In genomic region chr3:106231086-106231485, GRCh38 we compare ENCODE assay signal across 24 cellular contexts.
DNase-seq lines count a peak whose midpoint lies in the region; ATAC-seq and TF ChIP-seq lines count a peak whose summit lies in the region.
"Had no signal": no experiment of that assay in that cellular context is flagged by ENCODE, and none has a peak within 500 bp of the region (broad histone marks: within the 10 kb centered on the region; RNA-seq: fewer than 3 reads in every experiment).

No MANE protein-coding gene starts in this region.

- H3K27ac ChIP-seq in CD8-positive, alpha-beta memory T cell (ENCODE audit: low read depth, low read length) = no peak overlapping the region
- H3K27ac ChIP-seq in naive thymus-derived CD4-positive, alpha-beta T cell (ENCODE audit: low read depth, low read length) = no peak overlapping the region
- H3K27ac ChIP-seq: HL-60, KMS-11, psoas muscle, stomach, thyroid gland had no signal

- TF ChIP-seq CTCF in Calu3 (IDR thresholded peaks at IDR 0.05; ENCODE audit: unreplicated experiment) = no peak

- peaks cover 46% of the 10 kb centered on the region for H3K4me1 Mint-ChIP-seq in activated CD4-positive, alpha-beta T cell treated with anti-CD3 and anti-CD28 coated beads for 36 hours
- peaks cover 30 to 39% (median 38%) of the 10 kb centered on the region in 3 donors for H3K4me1 Mint-ChIP-seq in CD8-positive, alpha-beta memory T cell
- peaks cover 57% of the 10 kb centered on the region for H3K4me1 Mint-ChIP-seq in activated T-helper 1 cell treated with anti-CD3 and anti-CD28 coated beads, Interleukin-12 subunit alpha, Interleukin-12 subunit beta, Interleukin-2, Interleukin-4 antibody, amounts not matched to agents 30 ng/mL and 10 ng/mL and 1 ng/mL, durations not matched to agents 14 hours and 24 hours and 36 hours (ENCODE audit: low read depth)
- H3K4me1 Mint-ChIP-seq in naive thymus-derived CD4-positive, alpha-beta T cell = peaks cover 10 to 47% (median 37%) of the 10 kb centered on the region in 7 donors
- no peaks in the 10 kb centered on the region for H3K4me1 Mint-ChIP-seq in Calu3 (ENCODE audit: low read depth, unreplicated experiment)

- no peak overlapping the region for H3K4me3 ChIP-seq in CD8-positive, alpha-beta memory T cell (ENCODE audit: low read length)
- H3K4me3 ChIP-seq in naive thymus-derived CD4-positive, alpha-beta T cell (ENCODE audit: low read length) = no peak overlapping the region
- no peak overlapping the region for H3K4me3 ChIP-seq in HAP-1
- H3K4me3 ChIP-seq: psoas muscle, stomach, thyroid gland had no signal

- no TSS peak for BruUV-seq in Calu3 (replicated peaks; lab: Mats Ljungman, UMichigan)

- peaks cover 13% of the 10 kb centered on the region for H3K4me1 ChIP-seq in CD8-positive, alpha-beta memory T cell (ENCODE audit: insufficient read depth, low read length)
- peaks cover 4 to 8% of the 10 kb centered on the region in 2 donors for H3K4me1 ChIP-seq in naive thymus-derived CD4-positive, alpha-beta T cell (ENCODE audit: control insufficient read depth in 2 of 2, insufficient read depth in 2 of 2, low read length in 2 of 2)
- no peaks in the 10 kb centered on the region for H3K4me1 ChIP-seq in HAP-1
- H3K4me1 ChIP-seq: psoas muscle, stomach, thyroid gland had no signal

- H3K27me3 Mint-ChIP-seq in activated CD4-positive, alpha-beta T cell treated with anti-CD3 and anti-CD28 coated beads for 36 hours = no peaks in the 10 kb centered on the region
- peaks cover 0 to 2% of the 10 kb centered on the region in 2 donors for H3K27me3 Mint-ChIP-seq in CD8-positive, alpha-beta memory T cell
- no peaks in the 10 kb centered on the region for H3K27me3 Mint-ChIP-seq in activated T-helper 1 cell treated with anti-CD3 and anti-CD28 coated beads, Interleukin-12 subunit alpha, Interleukin-12 subunit beta, Interleukin-2, Interleukin-4 antibody, amounts not matched to agents 30 ng/mL and 10 ng/mL and 1 ng/mL, durations not matched to agents 14 hours and 24 hours and 36 hours (ENCODE audit: insufficient read depth)
- no peaks in the 10 kb centered on the region for H3K27me3 Mint-ChIP-seq in naive thymus-derived CD4-positive, alpha-beta T cell
- no peaks in the 10 kb centered on the region for H3K27me3 Mint-ChIP-seq in Calu3 (ENCODE audit: unreplicated experiment)

- H3K36me3 Mint-ChIP-seq in activated CD4-positive, alpha-beta T cell treated with anti-CD3 and anti-CD28 coated beads for 36 hours (ENCODE audit: low read depth) = peaks cover 31% of the 10 kb centered on the region
- peaks cover 0 to 41% (median 4%) of the 10 kb centered on the region in 3 donors for H3K36me3 Mint-ChIP-seq in CD8-positive, alpha-beta memory T cell
- H3K36me3 Mint-ChIP-seq in activated T-helper 1 cell treated with anti-CD3 and anti-CD28 coated beads, Interleukin-12 subunit alpha, Interleukin-12 subunit beta, Interleukin-2, Interleukin-4 antibody, amounts not matched to agents 30 ng/mL and 10 ng/mL and 1 ng/mL, durations not matched to agents 14 hours and 24 hours and 36 hours (ENCODE audit: low read depth) = peaks cover 46% of the 10 kb centered on the region
- peaks cover 0 to 57% (median 0%) of the 10 kb centered on the region in 5 donors for H3K36me3 Mint-ChIP-seq in naive thymus-derived CD4-positive, alpha-beta T cell
- H3K36me3 Mint-ChIP-seq in Calu3 (ENCODE audit: insufficient read depth, unreplicated experiment) = no peaks in the 10 kb centered on the region

- H3K36me3 ChIP-seq in CD8-positive, alpha-beta memory T cell (ENCODE audit: insufficient read depth, low read length) = no peaks in the 10 kb centered on the region
- no peaks in the 10 kb centered on the region for H3K36me3 ChIP-seq in naive thymus-derived CD4-positive, alpha-beta T cell (ENCODE audit: control insufficient read depth in 2 of 3, insufficient read depth in 3 of 3, low read length in 3 of 3)
- no peaks in the 10 kb centered on the region for H3K36me3 ChIP-seq in HAP-1 (replicated peaks)
- H3K36me3 ChIP-seq: stomach, thyroid gland had no signal

- H3K4me3 Mint-ChIP-seq in activated CD4-positive, alpha-beta T cell treated with anti-CD3 and anti-CD28 coated beads for 36 hours = peak overlapping the region; percentile 32
- peak overlapping the region in 5 of 7 donors; percentile 46 to 64 (median 62) for H3K4me3 Mint-ChIP-seq in CD8-positive, alpha-beta memory T cell
- H3K4me3 Mint-ChIP-seq in activated T-helper 1 cell treated with anti-CD3 and anti-CD28 coated beads, Interleukin-12 subunit alpha, Interleukin-12 subunit beta, Interleukin-2, Interleukin-4 antibody, amounts not matched to agents 30 ng/mL and 10 ng/mL and 1 ng/mL, durations not matched to agents 14 hours and 24 hours and 36 hours = peak overlapping the region; percentile 75
- peak overlapping the region in 9 of 10 donors; percentile 3 to 80 (median 64) for H3K4me3 Mint-ChIP-seq in naive thymus-derived CD4-positive, alpha-beta T cell
- no peak overlapping the region for H3K4me3 Mint-ChIP-seq in Calu3 (ENCODE audit: low read depth, unreplicated experiment)

- intact Hi-C loops in activated CD4-positive, alpha-beta T cell treated with anti-CD3 and anti-CD28 coated beads for 36 hours (cut with DNase I, micrococcal nuclease) = loop anchor here (2.0 to 5.0 kb wide), 4 partner anchors 14 to 196 kb away; no protein-coding TSS in a partner anchor
- intact Hi-C loops in activated T-helper 1 cell treated with anti-CD3 and anti-CD28 coated beads, Interleukin-12 subunit alpha, Interleukin-12 subunit beta, Interleukin-2, Interleukin-4 antibody, amounts not matched to agents 30 ng/mL and 10 ng/mL and 1 ng/mL, durations not matched to agents 14 hours and 24 hours and 36 hours (cut with micrococcal nuclease) = loop anchor here (1.0 to 5.0 kb wide), 10 partner anchors 16 to 864 kb away; partner anchors contain the start of genes ALCAM and CBLB
- intact Hi-C loops in naive thymus-derived CD4-positive, alpha-beta T cell (cut with micrococcal nuclease) = loop anchor here in 1 of 2 donors (2.0 kb wide), 3 partner anchors 46 to 478 kb away; no protein-coding TSS in a partner anchor
- intact Hi-C loops in Calu3 (cut with micrococcal nuclease; ENCODE audit: unreplicated experiment) = no loop called here

- no peaks in the 10 kb centered on the region for H3K27me3 ChIP-seq in CD8-positive, alpha-beta memory T cell (ENCODE audit: insufficient read depth, low read length, poor library complexity, severe bottlenecking)
- no peaks in the 10 kb centered on the region for H3K27me3 ChIP-seq in naive thymus-derived CD4-positive, alpha-beta T cell (ENCODE audit: control insufficient read depth in 2 of 2, insufficient read depth in 2 of 2, low read length in 2 of 2)
- no peaks in the 10 kb centered on the region for H3K27me3 ChIP-seq in HAP-1 (ENCODE audit: low read depth)
- H3K27me3 ChIP-seq: stomach, thyroid gland had no signal

- POLR2A ChIA-PET in activated CD4-positive, alpha-beta T cell treated with anti-CD3 and anti-CD28 coated beads for 36 hours (lab: Charles Lee) = no interaction called here
- POLR2A ChIA-PET in CD8-positive, alpha-beta memory T cell (lab: Charles Lee) = no interaction called here
- POLR2A ChIA-PET in naive thymus-derived CD4-positive, alpha-beta T cell (lab: Charles Lee) = no interaction called here

- CTCF ChIA-PET in activated CD4-positive, alpha-beta T cell treated with anti-CD3 and anti-CD28 coated beads for 36 hours (lab: Charles Lee) = interaction anchor here (1.0 to 1.3 kb wide), 2 partner anchors 16 to 17 kb away, joined by 3 read pairs; no protein-coding TSS in a partner anchor
- CTCF ChIA-PET in CD8-positive, alpha-beta memory T cell (lab: Charles Lee) = no interaction called here
- CTCF ChIA-PET in naive thymus-derived CD4-positive, alpha-beta T cell (lab: Charles Lee) = no interaction called here
- CTCF ChIA-PET in Calu3 (lab: Charles Lee) = no interaction called here

- H3K27ac Mint-ChIP-seq in activated CD4-positive, alpha-beta T cell treated with anti-CD3 and anti-CD28 coated beads for 36 hours = peak overlapping the region; percentile 89
- peak overlapping the region; percentile 0 to 92 (median 63) for H3K27ac Mint-ChIP-seq in CD8-positive, alpha-beta memory T cell
- H3K27ac Mint-ChIP-seq in activated T-helper 1 cell treated with anti-CD3 and anti-CD28 coated beads, Interleukin-12 subunit alpha, Interleukin-12 subunit beta, Interleukin-2, Interleukin-4 antibody, amounts not matched to agents 30 ng/mL and 10 ng/mL and 1 ng/mL, durations not matched to agents 14 hours and 24 hours and 36 hours = peak overlapping the region; percentile 98
- peak overlapping the region in 8 of 9 donors; percentile 2 to 90 (median 46) for H3K27ac Mint-ChIP-seq in naive thymus-derived CD4-positive, alpha-beta T cell
- no peak overlapping the region for H3K27ac Mint-ChIP-seq in Calu3 (ENCODE audit: unreplicated experiment)

- H3K9me3 ChIP-seq in CD8-positive, alpha-beta memory T cell (ENCODE audit: low read length) = no peaks in the 10 kb centered on the region
- H3K9me3 ChIP-seq in naive thymus-derived CD4-positive, alpha-beta T cell (ENCODE audit: control insufficient read depth in 2 of 3, low read length in 3 of 3) = no peaks in the 10 kb centered on the region
- no peaks in the 10 kb centered on the region for H3K9me3 ChIP-seq in HAP-1
- H3K9me3 ChIP-seq: psoas muscle, stomach, thyroid gland had no signal

- ATAC-seq in activated CD4-positive, alpha-beta T cell treated with anti-CD3 and anti-CD28 coated beads for 36 hours = peak; percentile 64
- no peak for ATAC-seq in naive thymus-derived CD4-positive, alpha-beta T cell
- ATAC-seq: left ventricle myocardium superior, psoas muscle had no signal

- in situ Hi-C loops in HAP-1 (cut with MboI; ENCODE audit: low sequenced_read_pairs) = no loop called here

- no peak for DNase-seq in activated CD4-positive, alpha-beta T cell treated with anti-CD3 and anti-CD28 coated beads for 36 hours
- DNase-seq in activated CD4-positive, alpha-beta T cell treated with anti-CD3 and anti-CD28 coated beads for 4 hours = no peak
- no peak for DNase-seq in CD8-positive, alpha-beta memory T cell
- no peak for DNase-seq in activated T-helper 1 cell treated with anti-CD3 and anti-CD28 coated beads, Interleukin-12 subunit alpha, Interleukin-12 subunit beta, Interleukin-2, Interleukin-4 antibody, amounts not matched to agents 30 ng/mL and 10 ng/mL and 1 ng/mL, durations not matched to agents 14 hours and 24 hours and 36 hours (ENCODE audit: low spot score)
- no peak for DNase-seq in naive thymus-derived CD4-positive, alpha-beta T cell
- DNase-seq in NCI-H524 (lab: John Stamatoyannopoulos, UW) (no peak), HAP-1 (ENCODE audit: low spot score in 2 of 2) (no peak), Calu3 (no peak)
- DNase-seq: AML-193; cerebellar nuclear complex; DMS53; GDM1; left ventricle myocardium superior; NCI-H1436; NCI-H345; NCI-H748 treated with DMSO at 0.1 percent for 48 hours; occipital lobe; psoas muscle; RPMI8226; stimulated activated CD4-positive, alpha-beta T cell treated with anti-CD3 and anti-CD28 coated beads, Interleukin-15, amount 100 ng/mL, for 24 hours; stomach; thyroid gland had no signal

- H3K9me3 Mint-ChIP-seq in activated CD4-positive, alpha-beta T cell treated with anti-CD3 and anti-CD28 coated beads for 36 hours (ENCODE audit: low read depth) = peaks cover 11% of the 10 kb centered on the region
- peaks cover 0 to 3% (median 0%) of the 10 kb centered on the region in 5 donors for H3K9me3 Mint-ChIP-seq in CD8-positive, alpha-beta memory T cell
- peaks cover 53% of the 10 kb centered on the region for H3K9me3 Mint-ChIP-seq in activated T-helper 1 cell treated with anti-CD3 and anti-CD28 coated beads, Interleukin-12 subunit alpha, Interleukin-12 subunit beta, Interleukin-2, Interleukin-4 antibody, amounts not matched to agents 30 ng/mL and 10 ng/mL and 1 ng/mL, durations not matched to agents 14 hours and 24 hours and 36 hours
- H3K9me3 Mint-ChIP-seq in naive thymus-derived CD4-positive, alpha-beta T cell = peaks cover 0 to 31% (median 0%) of the 10 kb centered on the region in 11 donors
- H3K9me3 Mint-ChIP-seq in Calu3 (ENCODE audit: low read depth, unreplicated experiment) = peaks cover 4% of the 10 kb centered on the region
